ENCODE assay signal across 9 cellular contexts in genomic region chr19:55648657-55649578, GRCh38. TPM values are rescaled to one million over a fixed set of nuclear protein-coding genes. Genes with fewer than 3 reads are reported as not detected.
DNase-seq lines count a peak whose midpoint lies in the region; ATAC-seq and TF ChIP-seq lines count a peak whose summit lies in the region.
"Had no signal": no experiment of that assay in that cellular context is flagged by ENCODE, and none has a peak within 500 bp of the region (broad histone marks: within the 10 kb centered on the region; RNA-seq: fewer than 3 reads in every experiment).

No MANE protein-coding gene starts in this region.

- H3K4me1 ChIP-seq in gastroesophageal sphincter (peaks cover 0 to 74% (median 36%) of the 10 kb centered on the region in 3 donors), sigmoid colon (peaks cover 0 to 58% (median 49%) of the 10 kb centered on the region in 4 donors)

- TF ChIP-seq EP300 in gastroesophageal sphincter (IDR thresholded peaks at IDR 0.05) (no peak), sigmoid colon (IDR thresholded peaks at IDR 0.05) (no peak)

- peaks cover 0 to 43% of the 10 kb centered on the region in 2 donors for H3K36me3 ChIP-seq in gastroesophageal sphincter
- H3K36me3 ChIP-seq in sigmoid colon, result peaks cover 0 to 25% (median 6%) of the 10 kb centered on the region in 4 donors

- H3K9me3 ChIP-seq in gastroesophageal sphincter (no peaks in the 10 kb centered on the region), sigmoid colon (no peaks in the 10 kb centered on the region)

- TF ChIP-seq POLR2A in gastroesophageal sphincter (IDR thresholded peaks at IDR 0.05) (no peak), sigmoid colon (IDR thresholded peaks at IDR 0.05) (no peak)

- no peak for TF ChIP-seq CTCF in GM12875 (IDR thresholded peaks at IDR 0.05; ENCODE audit: borderline replicate concordance, insufficient read depth, low read depth, low read length)
- TF ChIP-seq CTCF in VCaP (conservative IDR thresholded peaks at IDR 0.05), result no peak
- no peak for TF ChIP-seq CTCF in gastroesophageal sphincter (IDR thresholded peaks at IDR 0.05)
- no peak for TF ChIP-seq CTCF in sigmoid colon (IDR thresholded peaks at IDR 0.05)

- intact Hi-C loops in sigmoid colon (cut with DNase I), result no loop called here

- ATAC-seq in gastroesophageal sphincter (no peak), GM19351 (IDR thresholded peaks at IDR 0.05; ENCODE audit: unreplicated experiment) (no peak)
- ATAC-seq: HCT116 had no signal

- H3K27me3 ChIP-seq in gastroesophageal sphincter (no peaks in the 10 kb centered on the region), sigmoid colon (no peaks in the 10 kb centered on the region)

- H3K4me3 ChIP-seq in GM12875 (ENCODE audit: low read depth, low read length) (peak overlapping the region; percentile 90), gastroesophageal sphincter (peak overlapping the region; percentile 76 to 96), sigmoid colon (peak overlapping the region; percentile 86 to 98 (median 90))

- peak overlapping the region; percentile 96 for H3K27ac ChIP-seq in VCaP
- H3K27ac ChIP-seq in gastroesophageal sphincter, result peak overlapping the region; percentile 64 to 94 (median 90)
- peak overlapping the region; percentile 89 to 94 (median 92) for H3K27ac ChIP-seq in sigmoid colon

- 0 to 16% methylated on average over 2 to 4 of the region's 34 CpGs for WGBS in gastroesophageal sphincter (ENCODE audit: low coverage in 1 of 2), 2 donors
- 55 to 67% methylated on average over 34 of the region's 34 CpGs for WGBS in sigmoid colon, 2 donors

- DNase-seq in sigmoid colon (no peak), T-helper 9 cell (no peak), GOT3 (lab: John Stamatoyannopoulos, UW) (no peak), iPS-NIHi7 (ENCODE audit: extremely low spot score) (no peak)

RNA-seq across cellular contexts. Expression of gene CCDC106, which starts 0.9 kb away (rescaled TPM):
- total RNA-seq in gastroesophageal sphincter (10 to 100 TPM; 11.4 to 28.5 (median 15.5) TPM), sigmoid colon (10 to 100 TPM; 16.6 to 22.9 (median 20.2) TPM)
- 10 to 100 TPM in 2 of 3 donors, 1 to 10 TPM in 1; 5.5 to 10.8 (median 10.0) TPM for polyA plus RNA-seq in sigmoid colon

RNA-seq across cellular contexts. Expression of gene ZNF581, which starts 5.5 kb away (rescaled TPM):
- total RNA-seq in gastroesophageal sphincter (10 to 100 TPM in 3 of 4 donors, 1 to 10 TPM in 1; 8.4 to 17.5 (median 11.4) TPM), sigmoid colon (10 to 100 TPM; 18.2 to 43.2 (median 24.5) TPM)
- 10 to 100 TPM; 17.1 to 24.4 (median 23.4) TPM for polyA plus RNA-seq in sigmoid colon

RNA-seq across cellular contexts. Expression of gene U2AF2, which starts 5.9 kb away (rescaled TPM):
- total RNA-seq in gastroesophageal sphincter (10 to 100 TPM; 68.9 to 97.9 (median 91.4) TPM), sigmoid colon (10 to 100 TPM; 52.1 to 79.7 (median 65.4) TPM)
- 100 to 1,000 TPM in 1 of 3 donors, 10 to 100 TPM in 2; 81.7 to 162 (median 86.9) TPM for polyA plus RNA-seq in sigmoid colon

RNA-seq across cellular contexts. Expression of gene ZNF580, which starts 8.1 kb away (rescaled TPM):
- total RNA-seq in gastroesophageal sphincter (10 to 100 TPM; 28.9 to 44.1 (median 35.2) TPM), sigmoid colon (10 to 100 TPM; 23.5 to 45.5 (median 31.1) TPM)
- 10 to 100 TPM; 10.4 to 27.9 (median 13.8) TPM for polyA plus RNA-seq in sigmoid colon

RNA-seq across cellular contexts. Expression of gene ZNF784, which starts 24.6 kb away (rescaled TPM):
- 1 to 10 TPM in 3 of 4 donors, under 1 TPM in 1; 0.54 to 8.1 (median 4.8) TPM for total RNA-seq in gastroesophageal sphincter
- total RNA-seq in sigmoid colon, result 1 to 10 TPM; 2.8 to 9.1 (median 3.7) TPM
- 1 to 10 TPM; 7.2 to 8.2 (median 7.2) TPM for polyA plus RNA-seq in sigmoid colon
